In genomic region chr9:128898382-128898781, GRCh38 we compare ENCODE assay signal across 12 cellular contexts. TPM values are rescaled to one million over a fixed set of nuclear protein-coding genes. Genes with fewer than 3 reads are reported as not detected.
DNase-seq lines count a peak whose midpoint lies in the region; ATAC-seq, FAIRE-seq and TF ChIP-seq lines count a peak whose summit lies in the region.
"Had no signal": no experiment of that assay in that cellular context is flagged by ENCODE, and none has a peak within 500 bp of the region (broad histone marks: within the 10 kb centered on the region; RNA-seq: fewer than 3 reads in every experiment).

No MANE protein-coding gene starts in this region.

- peaks cover 8 to 38% of the 10 kb centered on the region in 2 experiments; a peak in 4 of 5 replicates for H3K36me3 ChIP-seq in HepG2 (replicated peaks in 1 of 2; ENCODE audit: control insufficient read depth in 1 of 2, insufficient read depth in 2 of 2, low read length in 2 of 2)

- H3K9ac ChIP-seq in HepG2 (ENCODE audit: insufficient read depth, low read depth, low read length) = no peak overlapping the region

- no peak for DNase-seq in activated CD8-positive, alpha-beta memory T cell treated with anti-CD3 and anti-CD28 coated beads, Interleukin-2, amount 10 ng/mL, durations not matched to agents 7 days and 5 days
- DNase-seq in activated CD8-positive, alpha-beta memory T cell treated with anti-CD3 and anti-CD28 coated beads, Interleukin-2, amount 50 U/mL, for 4 hours = no peak
- DNase-seq in activated naive CD8-positive, alpha-beta T cell treated with anti-CD3 and anti-CD28 coated beads, Interleukin-2, amount 10 ng/mL, durations not matched to agents 7 days and 5 days = no peak
- no peak for DNase-seq in HepG2 (ENCODE audit: low spot score)
- DNase-seq in NCI-H1436 (lab: John Stamatoyannopoulos, UW) = no peak
- DNase-seq in SIG-M5 treated with dmso at 0.1 percent for 504 hours (lab: John Stamatoyannopoulos, UW; ENCODE audit: unreplicated experiment) = no peak
- no peak for DNase-seq in SW480 (ENCODE audit: low spot score)
- DNase-seq: activated gamma-delta T cell, NCI-H2029 treated with DMSO at 0.1 percent for 48 hours, testis had no signal

- TF ChIP-seq EP300 in HepG2 (IDR thresholded peaks at IDR 0.05; ENCODE audit: low read depth in 2 of 2, low read length in 2 of 2) (no peak), HepG2 (CRISPR knock-in tag; IDR thresholded peaks at IDR 0.05; ENCODE audit: borderline replicate concordance) (no peak)

- H3K27ac ChIP-seq in HepG2 (ENCODE audit: extremely low read length, insufficient read depth, low read length) = no peak overlapping the region
- H3K27ac ChIP-seq in temporal lobe (ENCODE audit: low read depth, low read length) = peak overlapping the region; percentile 90

- in situ Hi-C loops in HepG2 (cut with HindIII; ENCODE audit: extremely low pct_ligation_motif_present, low pct_unique_long_range_greater_than_20kb) = no loop called here

- no peak overlapping the region for H3K4me3 ChIP-seq in HepG2 (replicated peaks in 1 of 3; ENCODE audit: insufficient read depth in 1 of 3, low read depth in 2 of 3, low read length in 3 of 3)
- H3K4me3 ChIP-seq: testis had no signal

- TF ChIP-seq CTCF in HepG2 (CRISPR knock-in tag; IDR thresholded peaks at IDR 0.05) = no peak

- no peaks in the 10 kb centered on the region for H3K9me3 ChIP-seq in HepG2 (ENCODE audit: low read length)
- H3K9me3 ChIP-seq: testis had no signal

- H3K4me2 ChIP-seq in HepG2 (ENCODE audit: low read depth, low read length) = no peak overlapping the region

- no peak for TF ChIP-seq RAD21 in HepG2 (CRISPR knock-in tag; IDR thresholded peaks at IDR 0.05)

- BruUV-seq in HepG2 (replicated peaks; lab: Mats Ljungman, UMichigan) = no TSS peak

- H3K9me3 Mint-ChIP-seq in activated CD8-positive, alpha-beta memory T cell treated with anti-CD3 and anti-CD28 coated beads, Interleukin-2, amount 10 ng/mL, durations not matched to agents 7 days and 5 days (ENCODE audit: low read depth) = no peaks in the 10 kb centered on the region
- H3K9me3 Mint-ChIP-seq in activated naive CD8-positive, alpha-beta T cell treated with anti-CD3 and anti-CD28 coated beads, Interleukin-2, amount 10 ng/mL, durations not matched to agents 7 days and 5 days = no peaks in the 10 kb centered on the region
- H3K9me3 Mint-ChIP-seq: neural crest cell had no signal

- FAIRE-seq in HepG2 (lab: Jason Lieb, UNC) = no peak

- no peak for ATAC-seq in activated CD8-positive, alpha-beta memory T cell treated with anti-CD3 and anti-CD28 coated beads, Interleukin-2, amount 10 ng/mL, durations not matched to agents 7 days and 5 days
- no peak for ATAC-seq in activated naive CD8-positive, alpha-beta T cell treated with anti-CD3 and anti-CD28 coated beads, Interleukin-2, amount 10 ng/mL, durations not matched to agents 7 days and 5 days (ENCODE audit: low read depth)
- no peak for ATAC-seq in HepG2

- no peaks in the 10 kb centered on the region for H4K20me1 ChIP-seq in HepG2 (ENCODE audit: insufficient read depth, low read length)

- H2AFZ ChIP-seq in HepG2 (ENCODE audit: low read length) = no peak overlapping the region

- peaks cover 83% of the 10 kb centered on the region for H3K4me1 Mint-ChIP-seq in activated CD8-positive, alpha-beta memory T cell treated with anti-CD3 and anti-CD28 coated beads, Interleukin-2, amount 10 ng/mL, durations not matched to agents 7 days and 5 days
- peaks cover 64% of the 10 kb centered on the region for H3K4me1 Mint-ChIP-seq in activated naive CD8-positive, alpha-beta T cell treated with anti-CD3 and anti-CD28 coated beads, Interleukin-2, amount 10 ng/mL, durations not matched to agents 7 days and 5 days
- H3K4me1 Mint-ChIP-seq: neural crest cell had no signal

- no peaks in the 10 kb centered on the region for H3K27me3 Mint-ChIP-seq in activated CD8-positive, alpha-beta memory T cell treated with anti-CD3 and anti-CD28 coated beads, Interleukin-2, amount 10 ng/mL, durations not matched to agents 7 days and 5 days
- no peaks in the 10 kb centered on the region for H3K27me3 Mint-ChIP-seq in activated naive CD8-positive, alpha-beta T cell treated with anti-CD3 and anti-CD28 coated beads, Interleukin-2, amount 10 ng/mL, durations not matched to agents 7 days and 5 days

- intact Hi-C loops in HepG2 (cut with micrococcal nuclease; ENCODE audit: unreplicated experiment) = no loop called here

- whole genome bisulfite sequencing in HepG2 (ENCODE audit: low lambda C conversion rate) = 99% methylated on average over 4 of the region's 5 CpGs

- no peaks in the 10 kb centered on the region for H3K27me3 ChIP-seq in HepG2 (ENCODE audit: control insufficient read depth in 1 of 2, insufficient read depth in 2 of 2, low read length in 2 of 2)
- H3K27me3 ChIP-seq: testis had no signal

- peaks cover 8% of the 10 kb centered on the region; the same call in 1 of the 2 replicates for H3K4me1 ChIP-seq in HepG2 (ENCODE audit: insufficient read depth, low read length)

- H3K4me3 Mint-ChIP-seq in activated CD8-positive, alpha-beta memory T cell treated with anti-CD3 and anti-CD28 coated beads, Interleukin-2, amount 10 ng/mL, durations not matched to agents 7 days and 5 days = no peak overlapping the region
- peak overlapping the region; percentile 45 for H3K4me3 Mint-ChIP-seq in activated naive CD8-positive, alpha-beta T cell treated with anti-CD3 and anti-CD28 coated beads, Interleukin-2, amount 10 ng/mL, durations not matched to agents 7 days and 5 days
- H3K4me3 Mint-ChIP-seq: neural crest cell had no signal

- peaks cover 22% of the 10 kb centered on the region for H3K36me3 Mint-ChIP-seq in activated CD8-positive, alpha-beta memory T cell treated with anti-CD3 and anti-CD28 coated beads, Interleukin-2, amount 10 ng/mL, durations not matched to agents 7 days and 5 days
- peaks cover 16% of the 10 kb centered on the region for H3K36me3 Mint-ChIP-seq in activated naive CD8-positive, alpha-beta T cell treated with anti-CD3 and anti-CD28 coated beads, Interleukin-2, amount 10 ng/mL, durations not matched to agents 7 days and 5 days

- peaks cover 2% of the 10 kb centered on the region for H3K79me2 ChIP-seq in HepG2 (ENCODE audit: insufficient read depth, low read length)

- TF ChIP-seq POLR2A in HepG2 (IDR thresholded peaks at IDR 0.05; ENCODE audit: insufficient read depth in 1 of 2, low read depth in 2 of 2, low read length in 2 of 2) = no peak

- POLR2A ChIA-PET in activated naive CD8-positive, alpha-beta T cell treated with anti-CD3 and anti-CD28 coated beads, Interleukin-2, amount 10 ng/mL, durations not matched to agents 7 days and 5 days (lab: Charles Lee) = interaction anchor here (1.0 to 1.6 kb wide), 3 partner anchors 11 to 17 kb away, joined by 3 to 4 read pairs (median 3); partner anchors contain the start of genes KYAT1 and LRRC8A
- POLR2A ChIA-PET in HepG2 (lab: Yijun Ruan, JAX) = interaction anchor here (1.0 kb wide), 1 partner anchor 18 kb away, joined by 3 read pairs; no protein-coding TSS in a partner anchor

- H3K27ac Mint-ChIP-seq in activated CD8-positive, alpha-beta memory T cell treated with anti-CD3 and anti-CD28 coated beads, Interleukin-2, amount 10 ng/mL, durations not matched to agents 7 days and 5 days = peak overlapping the region; percentile 97
- peak overlapping the region; percentile 99 for H3K27ac Mint-ChIP-seq in activated naive CD8-positive, alpha-beta T cell treated with anti-CD3 and anti-CD28 coated beads, Interleukin-2, amount 10 ng/mL, durations not matched to agents 7 days and 5 days

- CTCF ChIA-PET in activated CD8-positive, alpha-beta memory T cell treated with anti-CD3 and anti-CD28 coated beads, Interleukin-2, amount 10 ng/mL, durations not matched to agents 7 days and 5 days (lab: Charles Lee) = interaction anchor here (0.5 to 2.5 kb wide), 7 partner anchors 14 to 604 kb away, joined by 3 to 8 read pairs (median 4); partner anchors contain the start of genes ENDOG, KYAT1 and LRRC8A
- CTCF ChIA-PET in HepG2 (lab: Yijun Ruan, JAX; ENCODE audit: low intra/inter-chr PET ratio, low total read pairs) = no interaction called here

RNA-seq across cellular contexts. Expression of gene LRRC8A, which starts 16.4 kb away (rescaled TPM):
- total RNA-seq in activated CD8-positive, alpha-beta memory T cell treated with anti-CD3 and anti-CD28 coated beads, Interleukin-2, amount 10 ng/mL, durations not matched to agents 7 days and 5 days = 10 to 100 TPM; 25.6 to 26.7 TPM
- total RNA-seq in activated naive CD8-positive, alpha-beta T cell treated with anti-CD3 and anti-CD28 coated beads, Interleukin-2, amount 10 ng/mL, durations not matched to agents 7 days and 5 days = 10 to 100 TPM; 24.1 to 25.9 TPM
- total RNA-seq in HepG2 (2016; rRNA removed; fragmentation: Illumina TruSeq; extraction: Trizol) (10.0 and 16.1 TPM in 2 replicates), temporal lobe (19.9 TPM)
- 3.1 and 3.7 TPM in 2 replicates for total RNA-seq in HepG2 (2016; cell fraction: cytosol; rRNA removed; fragmentation: Illumina TruSeq; extraction: Trizol; ENCODE audit: low read depth)
- total RNA-seq in HepG2 (2016; cell fraction: insoluble cytoplasmic fraction; rRNA removed; fragmentation: Illumina TruSeq; extraction: Trizol) = 8.4 and 15.9 TPM in 2 replicates
- total RNA-seq in HepG2 (2016; cell fraction: membrane; rRNA removed; fragmentation: Illumina TruSeq; extraction: Trizol) = 12.4 and 13.1 TPM in 2 replicates
- total RNA-seq in HepG2 (2016; cell fraction: nucleus; rRNA removed; fragmentation: Illumina TruSeq; extraction: Trizol) = 13.9 and 14.0 TPM in 2 replicates
- polyA plus RNA-seq in HepG2 (2011; rRNA removed) = 40.6 and 44.8 TPM in 2 replicates
- polyA plus RNA-seq in HepG2 (2011; cell fraction: cytosol; rRNA removed) = 38.4 and 46.2 TPM in 2 replicates
- 29.0 and 30.1 TPM in 2 replicates for polyA plus RNA-seq in HepG2 (2011; cell fraction: nucleus; rRNA removed)
- polyA plus RNA-seq in HepG2 (2012) = 15.7 and 19.9 TPM in 2 replicates
- polyA plus RNA-seq in HepG2 (2016; cell fraction: cytosol; fragmentation: Illumina TruSeq; extraction: Trizol; ENCODE audit: low read depth) = 2.4 and 2.7 TPM in 2 replicates
- polyA plus RNA-seq in HepG2 (2016; cell fraction: insoluble cytoplasmic fraction; fragmentation: Illumina TruSeq; extraction: Trizol; ENCODE audit: low read depth) = 9.1 and 10.7 TPM in 2 replicates
- 9.0 and 9.9 TPM in 2 replicates for polyA plus RNA-seq in HepG2 (2016; cell fraction: membrane; fragmentation: Illumina TruSeq; extraction: Trizol; ENCODE audit: low read depth)
- 19.9 and 20.5 TPM in 2 replicates for polyA plus RNA-seq in HepG2 (2016; cell fraction: nucleus; fragmentation: Illumina TruSeq; extraction: Trizol; ENCODE audit: insufficient read depth, low read depth)
- polyA minus RNA-seq in HepG2 (2011; rRNA and poly(A)+ RNA removed; ENCODE audit: low replicate concordance) = 77.3 and 88.9 TPM in 2 replicates
- polyA minus RNA-seq in HepG2 (2011; cell fraction: cytosol; rRNA and poly(A)+ RNA removed) = 24.8 and 26.8 TPM in 2 replicates
- 14.4 TPM in 2 replicates for polyA minus RNA-seq in HepG2 (2011; cell fraction: nucleus; rRNA and poly(A)+ RNA removed)

RNA-seq across cellular contexts. Expression of gene KYAT1, which starts 16.6 kb away (rescaled TPM):
- 10 to 100 TPM; 12.7 to 20.6 TPM for total RNA-seq in activated CD8-positive, alpha-beta memory T cell treated with anti-CD3 and anti-CD28 coated beads, Interleukin-2, amount 10 ng/mL, durations not matched to agents 7 days and 5 days
- total RNA-seq in activated naive CD8-positive, alpha-beta T cell treated with anti-CD3 and anti-CD28 coated beads, Interleukin-2, amount 10 ng/mL, durations not matched to agents 7 days and 5 days = 10 to 100 TPM; 14.9 to 16.3 TPM
- total RNA-seq in HepG2 (2016; rRNA removed; fragmentation: Illumina TruSeq; extraction: Trizol) (5.6 and 9.2 TPM in 2 replicates), temporal lobe (9.1 TPM)
- total RNA-seq in HepG2 (2016; cell fraction: cytosol; rRNA removed; fragmentation: Illumina TruSeq; extraction: Trizol; ENCODE audit: low read depth) = 2.0 and 2.8 TPM in 2 replicates
- total RNA-seq in HepG2 (2016; cell fraction: insoluble cytoplasmic fraction; rRNA removed; fragmentation: Illumina TruSeq; extraction: Trizol) = 6.1 and 10.3 TPM in 2 replicates
- 3.5 and 4.0 TPM in 2 replicates for total RNA-seq in HepG2 (2016; cell fraction: membrane; rRNA removed; fragmentation: Illumina TruSeq; extraction: Trizol)
- total RNA-seq in HepG2 (2016; cell fraction: nucleus; rRNA removed; fragmentation: Illumina TruSeq; extraction: Trizol) = 13.5 and 14.4 TPM in 2 replicates
- polyA plus RNA-seq in HepG2 (2011; rRNA removed) = 46.5 and 58.4 TPM in 2 replicates
- 22.3 and 28.7 TPM in 2 replicates for polyA plus RNA-seq in HepG2 (2011; cell fraction: cytosol; rRNA removed)
- 274 and 317 TPM in 2 replicates for polyA plus RNA-seq in HepG2 (2011; cell fraction: nucleus; rRNA removed)
- 22.3 and 32.9 TPM in 2 replicates for polyA plus RNA-seq in HepG2 (2012)
- 1.4 and 1.9 TPM in 2 replicates for polyA plus RNA-seq in HepG2 (2016; cell fraction: cytosol; fragmentation: Illumina TruSeq; extraction: Trizol; ENCODE audit: low read depth)
- 4.9 and 6.1 TPM in 2 replicates for polyA plus RNA-seq in HepG2 (2016; cell fraction: insoluble cytoplasmic fraction; fragmentation: Illumina TruSeq; extraction: Trizol; ENCODE audit: low read depth)
- 1.7 and 2.4 TPM in 2 replicates for polyA plus RNA-seq in HepG2 (2016; cell fraction: membrane; fragmentation: Illumina TruSeq; extraction: Trizol; ENCODE audit: low read depth)
- polyA plus RNA-seq in HepG2 (2016; cell fraction: nucleus; fragmentation: Illumina TruSeq; extraction: Trizol; ENCODE audit: insufficient read depth, low read depth) = 34.5 and 36.6 TPM in 2 replicates
- 38.2 and 47.2 TPM in 2 replicates for polyA minus RNA-seq in HepG2 (2011; rRNA and poly(A)+ RNA removed; ENCODE audit: low replicate concordance)
- polyA minus RNA-seq in HepG2 (2011; cell fraction: cytosol; rRNA and poly(A)+ RNA removed) = 9.3 and 15.4 TPM in 2 replicates
- 48.0 and 50.7 TPM in 2 replicates for polyA minus RNA-seq in HepG2 (2011; cell fraction: nucleus; rRNA and poly(A)+ RNA removed)

RNA-seq across cellular contexts. Expression of gene PHYHD1, which starts 22.4 kb away (rescaled TPM):
- under 1 TPM; 0.47 to 0.63 TPM for total RNA-seq in activated CD8-positive, alpha-beta memory T cell treated with anti-CD3 and anti-CD28 coated beads, Interleukin-2, amount 10 ng/mL, durations not matched to agents 7 days and 5 days
- total RNA-seq in activated naive CD8-positive, alpha-beta T cell treated with anti-CD3 and anti-CD28 coated beads, Interleukin-2, amount 10 ng/mL, durations not matched to agents 7 days and 5 days = 1 to 10 TPM; 1.4 to 1.6 TPM
- total RNA-seq in HepG2 (2016; rRNA removed; fragmentation: Illumina TruSeq; extraction: Trizol) = 10.6 and 12.3 TPM in 2 replicates
- total RNA-seq in HepG2 (2016; cell fraction: cytosol; rRNA removed; fragmentation: Illumina TruSeq; extraction: Trizol; ENCODE audit: low read depth) = 3.5 and 4.7 TPM in 2 replicates
- 10.3 and 13.2 TPM in 2 replicates for total RNA-seq in HepG2 (2016; cell fraction: insoluble cytoplasmic fraction; rRNA removed; fragmentation: Illumina TruSeq; extraction: Trizol)
- 4.2 and 5.2 TPM in 2 replicates for total RNA-seq in HepG2 (2016; cell fraction: membrane; rRNA removed; fragmentation: Illumina TruSeq; extraction: Trizol)
- 5.8 and 8.2 TPM in 2 replicates for total RNA-seq in HepG2 (2016; cell fraction: nucleus; rRNA removed; fragmentation: Illumina TruSeq; extraction: Trizol)
- polyA plus RNA-seq in HepG2 (2011; rRNA removed) = 19.6 and 25.3 TPM in 2 replicates
- 12.8 and 20.7 TPM in 2 replicates for polyA plus RNA-seq in HepG2 (2011; cell fraction: cytosol; rRNA removed)
- 28.7 and 34.3 TPM in 2 replicates for polyA plus RNA-seq in HepG2 (2011; cell fraction: nucleus; rRNA removed)
- polyA plus RNA-seq in HepG2 (2012) = 9.6 and 13.5 TPM in 2 replicates
- polyA plus RNA-seq in HepG2 (2016; cell fraction: cytosol; fragmentation: Illumina TruSeq; extraction: Trizol; ENCODE audit: low read depth) = 7.3 and 8.5 TPM in 2 replicates
- 21.0 and 23.6 TPM in 2 replicates for polyA plus RNA-seq in HepG2 (2016; cell fraction: insoluble cytoplasmic fraction; fragmentation: Illumina TruSeq; extraction: Trizol; ENCODE audit: low read depth)
- 8.2 and 8.9 TPM in 2 replicates for polyA plus RNA-seq in HepG2 (2016; cell fraction: membrane; fragmentation: Illumina TruSeq; extraction: Trizol; ENCODE audit: low read depth)
- 16.5 and 23.5 TPM in 2 replicates for polyA plus RNA-seq in HepG2 (2016; cell fraction: nucleus; fragmentation: Illumina TruSeq; extraction: Trizol; ENCODE audit: insufficient read depth, low read depth)
- polyA minus RNA-seq in HepG2 (2011; rRNA and poly(A)+ RNA removed; ENCODE audit: low replicate concordance) = 0.89 and 32.1 TPM in 2 replicates
- polyA minus RNA-seq in HepG2 (2011; cell fraction: cytosol; rRNA and poly(A)+ RNA removed) = 12.7 and 13.2 TPM in 2 replicates
- 10.7 and 15.2 TPM in 2 replicates for polyA minus RNA-seq in HepG2 (2011; cell fraction: nucleus; rRNA and poly(A)+ RNA removed)
- 1.2 TPM for total RNA-seq in temporal lobe

RNA-seq across cellular contexts. Expression of gene DOLK, which starts 49.0 kb away (rescaled TPM):
- 10 to 100 TPM in 1 of 2 experiments, 1 to 10 TPM in 1; 7.7 to 11.1 TPM for total RNA-seq in activated CD8-positive, alpha-beta memory T cell treated with anti-CD3 and anti-CD28 coated beads, Interleukin-2, amount 10 ng/mL, durations not matched to agents 7 days and 5 days
- total RNA-seq in activated naive CD8-positive, alpha-beta T cell treated with anti-CD3 and anti-CD28 coated beads, Interleukin-2, amount 10 ng/mL, durations not matched to agents 7 days and 5 days = 1 to 10 TPM; 9.4 to 9.5 TPM
- total RNA-seq in HepG2 (2016; rRNA removed; fragmentation: Illumina TruSeq; extraction: Trizol) (10.3 and 18.7 TPM in 2 replicates), temporal lobe (7.1 TPM)
- total RNA-seq in HepG2 (2016; cell fraction: cytosol; rRNA removed; fragmentation: Illumina TruSeq; extraction: Trizol; ENCODE audit: low read depth) = 3.1 and 3.7 TPM in 2 replicates
- total RNA-seq in HepG2 (2016; cell fraction: insoluble cytoplasmic fraction; rRNA removed; fragmentation: Illumina TruSeq; extraction: Trizol) = 11.0 and 19.4 TPM in 2 replicates
- total RNA-seq in HepG2 (2016; cell fraction: membrane; rRNA removed; fragmentation: Illumina TruSeq; extraction: Trizol) = 7.5 and 9.2 TPM in 2 replicates
- total RNA-seq in HepG2 (2016; cell fraction: nucleus; rRNA removed; fragmentation: Illumina TruSeq; extraction: Trizol) = 18.0 and 18.2 TPM in 2 replicates
- 15.4 and 19.2 TPM in 2 replicates for polyA plus RNA-seq in HepG2 (2011; rRNA removed)
- 20.0 and 23.0 TPM in 2 replicates for polyA plus RNA-seq in HepG2 (2011; cell fraction: cytosol; rRNA removed)
- 7.1 TPM in 2 replicates for polyA plus RNA-seq in HepG2 (2011; cell fraction: nucleus; rRNA removed)
- 10.1 and 10.3 TPM in 2 replicates for polyA plus RNA-seq in HepG2 (2012)
- polyA plus RNA-seq in HepG2 (2016; cell fraction: cytosol; fragmentation: Illumina TruSeq; extraction: Trizol; ENCODE audit: low read depth) = 2.6 and 4.0 TPM in 2 replicates
- 10.6 and 11.1 TPM in 2 replicates for polyA plus RNA-seq in HepG2 (2016; cell fraction: insoluble cytoplasmic fraction; fragmentation: Illumina TruSeq; extraction: Trizol; ENCODE audit: low read depth)
- polyA plus RNA-seq in HepG2 (2016; cell fraction: membrane; fragmentation: Illumina TruSeq; extraction: Trizol; ENCODE audit: low read depth) = 5.2 and 6.9 TPM in 2 replicates
- 23.1 and 24.2 TPM in 2 replicates for polyA plus RNA-seq in HepG2 (2016; cell fraction: nucleus; fragmentation: Illumina TruSeq; extraction: Trizol; ENCODE audit: insufficient read depth, low read depth)
- polyA minus RNA-seq in HepG2 (2011; rRNA and poly(A)+ RNA removed; ENCODE audit: low replicate concordance) = 61.1 and 98.9 TPM in 2 replicates
- polyA minus RNA-seq in HepG2 (2011; cell fraction: cytosol; rRNA and poly(A)+ RNA removed) = 10.9 and 12.8 TPM in 2 replicates
- polyA minus RNA-seq in HepG2 (2011; cell fraction: nucleus; rRNA and poly(A)+ RNA removed) = 16.7 and 17.8 TPM in 2 replicates

RNA-seq across cellular contexts. Expression of gene NUP188, which starts 49.1 kb away (rescaled TPM):
- total RNA-seq in activated CD8-positive, alpha-beta memory T cell treated with anti-CD3 and anti-CD28 coated beads, Interleukin-2, amount 10 ng/mL, durations not matched to agents 7 days and 5 days = 100 to 1,000 TPM in 1 of 2 experiments, 10 to 100 TPM in 1; 88.0 to 108 TPM
- 10 to 100 TPM; 64.2 to 65.3 TPM for total RNA-seq in activated naive CD8-positive, alpha-beta T cell treated with anti-CD3 and anti-CD28 coated beads, Interleukin-2, amount 10 ng/mL, durations not matched to agents 7 days and 5 days
- 38.5 and 54.1 TPM in 2 replicates for total RNA-seq in HepG2 (2016; rRNA removed; fragmentation: Illumina TruSeq; extraction: Trizol)
- total RNA-seq in HepG2 (2016; cell fraction: cytosol; rRNA removed; fragmentation: Illumina TruSeq; extraction: Trizol; ENCODE audit: low read depth) = 8.2 and 12.6 TPM in 2 replicates
- 35.5 and 47.1 TPM in 2 replicates for total RNA-seq in HepG2 (2016; cell fraction: insoluble cytoplasmic fraction; rRNA removed; fragmentation: Illumina TruSeq; extraction: Trizol)
- 10.3 and 12.4 TPM in 2 replicates for total RNA-seq in HepG2 (2016; cell fraction: membrane; rRNA removed; fragmentation: Illumina TruSeq; extraction: Trizol)
- total RNA-seq in HepG2 (2016; cell fraction: nucleus; rRNA removed; fragmentation: Illumina TruSeq; extraction: Trizol) = 52.4 and 56.0 TPM in 2 replicates
- polyA plus RNA-seq in HepG2 (2011; rRNA removed) = 28.0 and 31.5 TPM in 2 replicates
- 30.7 and 31.2 TPM in 2 replicates for polyA plus RNA-seq in HepG2 (2011; cell fraction: cytosol; rRNA removed)
- polyA plus RNA-seq in HepG2 (2011; cell fraction: nucleus; rRNA removed) = 80.5 and 92.3 TPM in 2 replicates
- polyA plus RNA-seq in HepG2 (2012) = 31.1 and 32.6 TPM in 2 replicates
- 1.6 and 2.1 TPM in 2 replicates for polyA plus RNA-seq in HepG2 (2016; cell fraction: cytosol; fragmentation: Illumina TruSeq; extraction: Trizol; ENCODE audit: low read depth)
- polyA plus RNA-seq in HepG2 (2016; cell fraction: insoluble cytoplasmic fraction; fragmentation: Illumina TruSeq; extraction: Trizol; ENCODE audit: low read depth) = 27.2 and 38.0 TPM in 2 replicates
- 3.8 and 4.7 TPM in 2 replicates for polyA plus RNA-seq in HepG2 (2016; cell fraction: membrane; fragmentation: Illumina TruSeq; extraction: Trizol; ENCODE audit: low read depth)
- 55.8 and 60.8 TPM in 2 replicates for polyA plus RNA-seq in HepG2 (2016; cell fraction: nucleus; fragmentation: Illumina TruSeq; extraction: Trizol; ENCODE audit: insufficient read depth, low read depth)
- polyA minus RNA-seq in HepG2 (2011; rRNA and poly(A)+ RNA removed; ENCODE audit: low replicate concordance) = 177 and 560 TPM in 2 replicates
- polyA minus RNA-seq in HepG2 (2011; cell fraction: cytosol; rRNA and poly(A)+ RNA removed) = 51.6 and 71.1 TPM in 2 replicates
- 71.8 and 93.1 TPM in 2 replicates for polyA minus RNA-seq in HepG2 (2011; cell fraction: nucleus; rRNA and poly(A)+ RNA removed)
- total RNA-seq in temporal lobe = 24.8 TPM
